ENCODE assay signal across 1 cellular context in the genomic region with DNA sequence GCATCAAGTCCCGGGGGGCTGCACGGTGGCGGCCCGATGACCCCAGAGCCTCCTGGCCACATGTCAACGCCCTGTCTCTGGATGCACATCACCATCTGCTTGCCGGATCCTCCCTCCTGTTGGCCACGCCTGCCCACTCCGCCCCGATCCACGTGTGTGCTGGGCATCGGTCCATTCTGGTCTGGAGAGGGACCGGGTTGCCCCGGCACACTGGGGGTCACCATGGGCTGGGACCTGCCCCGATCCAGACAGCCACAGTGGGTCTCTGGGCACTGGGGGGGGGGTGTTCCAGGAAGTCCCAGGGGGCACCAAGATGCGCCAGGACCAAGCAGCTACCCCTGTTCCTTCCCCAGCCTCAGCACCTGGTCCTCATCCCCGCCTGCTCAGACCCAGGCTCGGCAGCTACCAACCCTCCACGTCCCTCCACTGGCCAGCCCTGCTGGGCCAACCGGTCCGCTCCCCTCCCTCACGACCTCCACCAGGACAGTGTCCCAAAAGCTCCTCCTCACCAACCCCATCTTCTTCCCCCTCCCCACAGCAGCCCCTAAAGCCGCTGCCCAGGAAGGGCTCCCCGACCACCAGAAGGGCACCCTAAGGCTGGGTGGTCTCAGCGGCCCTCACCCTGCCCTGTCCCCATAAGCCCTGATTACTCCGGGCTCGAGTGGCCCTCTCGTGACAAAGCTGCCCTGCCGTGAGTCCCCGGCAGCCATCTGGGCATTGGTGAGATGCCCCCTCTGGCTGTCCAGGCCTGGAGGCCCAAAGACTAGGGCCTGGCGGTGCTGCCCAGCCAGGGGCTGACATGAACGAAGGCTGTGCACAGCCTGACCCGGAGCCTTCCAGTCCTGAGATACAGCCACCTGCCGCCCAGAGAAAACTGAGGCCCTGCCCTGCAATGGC.
TF ChIP-seq lines count a peak whose summit lies in the region.

No MANE protein-coding gene starts in this region.

TF ChIP-seq in K562, 482 proteins besides CTCF, POLR2A, EP300 and RAD21:
- TF ChIP-seq RBM14 (IDR thresholded peaks at IDR 0.05; ENCODE audit: borderline replicate concordance, insufficient read depth, low read depth, low read length) (0 out of 2 replicates have a peak, but pooled peaks have one; percentile 39), KDM2B (CRISPR knock-in tag; IDR thresholded peaks at IDR 0.05) (no peak), ATF2 (CRISPR knock-in tag; IDR thresholded peaks at IDR 0.05) (no peak)
